In the genomic region with DNA sequence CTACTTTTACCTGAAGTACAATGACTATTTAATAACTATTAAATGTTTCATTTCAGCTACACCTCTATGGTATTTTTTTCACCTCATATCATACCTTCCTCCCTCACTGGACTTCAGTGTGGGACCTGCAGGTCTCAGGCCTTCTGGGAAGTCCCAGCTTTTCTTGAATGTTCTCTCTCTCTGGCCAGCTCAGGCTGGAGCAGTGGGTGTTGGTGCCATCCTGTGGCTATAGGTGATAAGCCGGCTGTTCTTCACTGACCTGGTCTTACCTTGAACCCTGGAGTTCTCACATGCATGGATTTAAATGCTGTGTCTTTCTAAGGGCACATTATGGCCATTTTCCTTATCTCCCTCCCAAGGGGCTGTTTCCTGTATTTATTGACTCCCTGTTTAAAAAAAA, we compare ENCODE assay signal across 6 cellular contexts. TPM values are rescaled to one million over a fixed set of nuclear protein-coding genes. Genes with fewer than 3 reads are reported as not detected.
DNase-seq lines count a peak whose midpoint lies in the region; ATAC-seq, FAIRE-seq and TF ChIP-seq lines count a peak whose summit lies in the region.
"Not testable (repeated sequence)": the region's sequence is repeated elsewhere in the genome, so short reads cannot be mapped to it uniquely, and the experiment has no call there.

No MANE protein-coding gene starts in this region.

- not testable (repeated sequence) for TF ChIP-seq EP300 in HepG2 (IDR thresholded peaks at IDR 0.05; ENCODE audit: low read depth in 2 of 2, low read length in 2 of 2); HepG2 (CRISPR knock-in tag; IDR thresholded peaks at IDR 0.05; ENCODE audit: borderline replicate concordance)

- H3K4me2 ChIP-seq in DND-41 (ENCODE audit: insufficient read depth, low read length); HCT116 (ENCODE audit: low read length); HepG2 (ENCODE audit: low read depth, low read length): not testable (repeated sequence)

- FAIRE-seq in HepG2 (lab: Jason Lieb, UNC): not testable (repeated sequence)

- in situ Hi-C loops in HepG2 (cut with HindIII; ENCODE audit: extremely low pct_ligation_motif_present, low pct_unique_long_range_greater_than_20kb): not testable (repeated sequence)

- TF ChIP-seq RAD21 in HCT116 (IDR thresholded peaks at IDR 0.05; ENCODE audit: low read depth): 0 out of 2 replicates have a peak, but pooled peaks have one; percentile 12
- TF ChIP-seq RAD21 in HepG2 (CRISPR knock-in tag; IDR thresholded peaks at IDR 0.05): not testable (repeated sequence)

- not testable (repeated sequence) for H3K79me2 ChIP-seq in DND-41 (ENCODE audit: insufficient read depth, low read length); HCT116 (ENCODE audit: insufficient read depth, low read length); HepG2 (ENCODE audit: insufficient read depth, low read length)

- peaks cover 13% of the 10 kb centered on the region for H3K36me3 Mint-ChIP-seq in WTC11
- not testable (repeated sequence) for H3K36me3 Mint-ChIP-seq in endodermal cell (ENCODE audit: low read depth)

- H3K27ac Mint-ChIP-seq in WTC11, endodermal cell: not testable (repeated sequence)

- intact Hi-C loops in HCT116 (cut with micrococcal nuclease); left ventricle myocardium superior (cut with micrococcal nuclease); HepG2 (cut with micrococcal nuclease; ENCODE audit: unreplicated experiment): not testable (repeated sequence)

- CTCF ChIA-PET in HCT116 (lab: Charles Lee); WTC11 (lab: Charles Lee); HepG2 (lab: Yijun Ruan, JAX; ENCODE audit: low intra/inter-chr PET ratio, low total read pairs): not testable (repeated sequence)

- H4K20me1 ChIP-seq in DND-41 (ENCODE audit: insufficient read depth, low read length); HCT116 (ENCODE audit: insufficient read depth); HepG2 (ENCODE audit: insufficient read depth, low read length): not testable (repeated sequence)

- not testable (repeated sequence) for H3K27me3 Mint-ChIP-seq in WTC11 (ENCODE audit: low read depth); endodermal cell (ENCODE audit: insufficient read depth)

- not testable (repeated sequence) for H3K4me1 Mint-ChIP-seq in WTC11, endodermal cell

- not testable (repeated sequence) for H3K27me3 ChIP-seq in DND-41 (ENCODE audit: insufficient read depth, low read length, poor library complexity); HCT116 (ENCODE audit: insufficient read depth, low read length); endodermal cell (ENCODE audit: control insufficient read depth, insufficient read depth, low read length, poor library complexity, severe bottlenecking); HepG2 (ENCODE audit: control insufficient read depth in 1 of 2, insufficient read depth in 2 of 2, low read length in 2 of 2)

- POLR2A ChIA-PET in HCT116 (lab: Charles Lee); WTC11 (lab: Charles Lee); HepG2 (lab: Yijun Ruan, JAX): not testable (repeated sequence)

- not testable (repeated sequence) for TF ChIP-seq POLR2A in HCT116 (IDR thresholded peaks at IDR 0.05; ENCODE audit: borderline replicate concordance, extremely low read depth, insufficient read depth, insufficient read length); HepG2 (IDR thresholded peaks at IDR 0.05; ENCODE audit: insufficient read depth in 1 of 2, low read depth in 2 of 2, low read length in 2 of 2)

- not testable (repeated sequence) for H3K9me2 ChIP-seq in HCT116 (ENCODE audit: insufficient read depth)

- DNase-seq in DND-41; HCT116 (ENCODE audit: low read depth, low spot score); WTC11 (ENCODE audit: low spot score); endodermal cell; left ventricle myocardium superior; HepG2 (ENCODE audit: low spot score): not testable (repeated sequence)

- H3K4me3 ChIP-seq in DND-41 (ENCODE audit: low read depth in 1 of 2, low read length in 2 of 2); HCT116 (replicated peaks in 1 of 2; ENCODE audit: low read depth in 1 of 2, low read length in 2 of 2); endodermal cell (ENCODE audit: low read length); HepG2 (replicated peaks in 1 of 3; ENCODE audit: insufficient read depth in 1 of 3, low read depth in 2 of 3, low read length in 3 of 3): not testable (repeated sequence)

- not testable (repeated sequence) for H3K4me1 ChIP-seq in DND-41 (ENCODE audit: insufficient read depth, low read length); HCT116 (ENCODE audit: control insufficient read depth in 1 of 2, insufficient read depth in 2 of 2, low read length in 2 of 2); endodermal cell (ENCODE audit: control insufficient read depth, insufficient read depth, low read length); HepG2 (ENCODE audit: insufficient read depth, low read length)

- RAD21 ChIA-PET in HCT116 (lab: Charles Lee; ENCODE audit: low non-redundant PET in 1 of 2, low total read pairs in 2 of 2, uncharacterized antibody in 2 of 2, unreplicated experiment in 2 of 2): not testable (repeated sequence)

- not testable (repeated sequence) for BruUV-seq in HCT116 (replicated peaks; lab: Mats Ljungman, UMichigan); HepG2 (replicated peaks; lab: Mats Ljungman, UMichigan)

- H3K4me3 Mint-ChIP-seq in WTC11, endodermal cell: not testable (repeated sequence)

- WGBS in endodermal cell (ENCODE audit: insufficient coverage in 1 of 2, insufficient read length in 1 of 2), 2 experiments: no CpG with 5 or more reads among the region's 1 CpG
- 75% methylated on average over 1 of the region's 1 CpG for WGBS in HepG2 (ENCODE audit: low lambda C conversion rate)

- not testable (repeated sequence) for H3K27ac ChIP-seq in DND-41 (ENCODE audit: low read length); HCT116 (ENCODE audit: low read depth, low read length); endodermal cell (ENCODE audit: low read depth, low read length); HepG2 (ENCODE audit: extremely low read length, insufficient read depth, low read length)

- not testable (repeated sequence) for H3K9ac ChIP-seq in DND-41 (ENCODE audit: low read depth, low read length); HCT116 (ENCODE audit: low read length); endodermal cell (ENCODE audit: extremely low read depth, low read length, poor library complexity, severe bottlenecking); HepG2 (ENCODE audit: insufficient read depth, low read depth, low read length)

- peaks cover 30% of the 10 kb centered on the region for H3K9me3 Mint-ChIP-seq in WTC11
- peaks cover 36% of the 10 kb centered on the region for H3K9me3 Mint-ChIP-seq in endodermal cell

- H2AFZ ChIP-seq in DND-41 (ENCODE audit: low read depth, low read length); HCT116 (ENCODE audit: low read depth, low read length, poor library complexity, severe bottlenecking); HepG2 (ENCODE audit: low read length): not testable (repeated sequence)

- H3K36me3 ChIP-seq in DND-41 (ENCODE audit: insufficient read depth, low read length); HCT116 (ENCODE audit: control insufficient read depth in 1 of 2, insufficient read depth in 2 of 2, low read length in 2 of 2); endodermal cell (ENCODE audit: control insufficient read depth, insufficient read depth, low read length); HepG2 (replicated peaks in 1 of 2; ENCODE audit: control insufficient read depth in 1 of 2, insufficient read depth in 2 of 2, low read length in 2 of 2): not testable (repeated sequence)

- ATAC-seq in DND-41 (ENCODE audit: insufficient read depth, low read depth); HCT116: not testable (repeated sequence)
- ATAC-seq in WTC11: peak; percentile 77
- peak; percentile 35 for ATAC-seq in left ventricle myocardium superior
- ATAC-seq in HepG2: peak; percentile 57

- TF ChIP-seq CTCF in DND-41 (IDR thresholded peaks at IDR 0.05; ENCODE audit: borderline replicate concordance, extremely low read depth, low read length, poor library complexity, severe bottlenecking) (peak; percentile 13), endodermal cell (conservative IDR thresholded peaks at IDR 0.05) (peak; percentile 45)
- TF ChIP-seq CTCF in HCT116 (IDR thresholded peaks at IDR 0.05 in 2 of 3, conservative IDR thresholded peaks at IDR 0.05 in 1 of 3; ENCODE audit: borderline replicate concordance in 1 of 3, insufficient read depth in 1 of 3, low read depth in 2 of 3, low read length in 2 of 3); WTC11 (IDR thresholded peaks at IDR 0.05); HepG2 (CRISPR knock-in tag; IDR thresholded peaks at IDR 0.05): not testable (repeated sequence)

- not testable (repeated sequence) for H3K9me3 ChIP-seq in DND-41 (ENCODE audit: insufficient read depth, low read length, severe bottlenecking); HCT116 (ENCODE audit: control insufficient read depth in 1 of 2, insufficient read depth in 1 of 2, low read depth in 1 of 2, low read length in 2 of 2)
- H3K9me3 ChIP-seq in endodermal cell (ENCODE audit: control insufficient read depth, low read length) (peaks cover 13% of the 10 kb centered on the region), HepG2 (ENCODE audit: low read length) (peaks cover 30% of the 10 kb centered on the region)

RNA-seq across cellular contexts. Expression of a gene that starts 45.0 kb away (rescaled TPM):
- total RNA-seq in HCT116 (2021; ENCODE audit: unreplicated experiment) (6.6 TPM), WTC11 (2021) (5.4 to 6.7 TPM (median 5.8 TPM) in 3 replicates), endodermal cell (1 to 10 TPM; 5.7 to 7.3 TPM), left ventricle myocardium superior (9.3 TPM), HepG2 (2016; rRNA removed; fragmentation: Illumina TruSeq; extraction: Trizol) (3.7 and 4.1 TPM in 2 replicates)
- polyA plus RNA-seq in HCT116 (2012): 2.7 and 3.5 TPM in 2 replicates
- 5.7 TPM for polyA plus RNA-seq in endodermal cell (2013, experiment 1 of 2)
- 5.2 TPM for polyA plus RNA-seq in endodermal cell (2013, experiment 2 of 2)
- total RNA-seq in HepG2 (2016; cell fraction: cytosol; rRNA removed; fragmentation: Illumina TruSeq; extraction: Trizol; ENCODE audit: low read depth): 1.1 and 1.6 TPM in 2 replicates
- total RNA-seq in HepG2 (2016; cell fraction: insoluble cytoplasmic fraction; rRNA removed; fragmentation: Illumina TruSeq; extraction: Trizol): 3.8 and 3.9 TPM in 2 replicates
- total RNA-seq in HepG2 (2016; cell fraction: membrane; rRNA removed; fragmentation: Illumina TruSeq; extraction: Trizol): 2.8 and 3.9 TPM in 2 replicates
- total RNA-seq in HepG2 (2016; cell fraction: nucleus; rRNA removed; fragmentation: Illumina TruSeq; extraction: Trizol): 5.3 and 5.4 TPM in 2 replicates
- polyA plus RNA-seq in HepG2 (2011; rRNA removed): 2.6 and 3.4 TPM in 2 replicates
- polyA plus RNA-seq in HepG2 (2011; cell fraction: cytosol; rRNA removed): 1.0 and 1.6 TPM in 2 replicates
- 2.9 and 4.6 TPM in 2 replicates for polyA plus RNA-seq in HepG2 (2011; cell fraction: nucleus; rRNA removed)
- polyA plus RNA-seq in HepG2 (2012): 2.3 and 4.1 TPM in 2 replicates
- 0.87 and 1.0 TPM in 2 replicates for polyA plus RNA-seq in HepG2 (2016; cell fraction: cytosol; fragmentation: Illumina TruSeq; extraction: Trizol; ENCODE audit: low read depth)
- 2.2 and 3.4 TPM in 2 replicates for polyA plus RNA-seq in HepG2 (2016; cell fraction: insoluble cytoplasmic fraction; fragmentation: Illumina TruSeq; extraction: Trizol; ENCODE audit: low read depth)
- polyA plus RNA-seq in HepG2 (2016; cell fraction: membrane; fragmentation: Illumina TruSeq; extraction: Trizol; ENCODE audit: low read depth): 1.4 and 2.0 TPM in 2 replicates
- 5.4 and 5.6 TPM in 2 replicates for polyA plus RNA-seq in HepG2 (2016; cell fraction: nucleus; fragmentation: Illumina TruSeq; extraction: Trizol; ENCODE audit: insufficient read depth, low read depth)
- polyA minus RNA-seq in HepG2 (2011; rRNA and poly(A)+ RNA removed; ENCODE audit: low replicate concordance): 3.6 and 6.3 TPM in 2 replicates
- 2.0 and 2.6 TPM in 2 replicates for polyA minus RNA-seq in HepG2 (2011; cell fraction: cytosol; rRNA and poly(A)+ RNA removed)
- polyA minus RNA-seq in HepG2 (2011; cell fraction: nucleus; rRNA and poly(A)+ RNA removed): 10.2 and 13.6 TPM in 2 replicates

RNA-seq across cellular contexts. Expression of a gene that starts 52.7 kb away (rescaled TPM):
- total RNA-seq in HCT116 (2021; ENCODE audit: unreplicated experiment): 5.2 TPM
- 1.8 and 3.6 TPM in 2 replicates for polyA plus RNA-seq in HCT116 (2012)
- 11.2 to 14.6 TPM (median 13.4 TPM) in 3 replicates for total RNA-seq in WTC11 (2021)
- 1 to 10 TPM; 5.2 to 9.1 TPM for total RNA-seq in endodermal cell
- polyA plus RNA-seq in endodermal cell (2013, experiment 1 of 2): 4.1 TPM
- 3.7 TPM for polyA plus RNA-seq in endodermal cell (2013, experiment 2 of 2)
- 10.8 TPM for total RNA-seq in left ventricle myocardium superior
- 4.4 and 7.5 TPM in 2 replicates for total RNA-seq in HepG2 (2016; rRNA removed; fragmentation: Illumina TruSeq; extraction: Trizol)
- 6.7 and 10.0 TPM in 2 replicates for total RNA-seq in HepG2 (2016; cell fraction: cytosol; rRNA removed; fragmentation: Illumina TruSeq; extraction: Trizol; ENCODE audit: low read depth)
- 3.9 and 7.5 TPM in 2 replicates for total RNA-seq in HepG2 (2016; cell fraction: insoluble cytoplasmic fraction; rRNA removed; fragmentation: Illumina TruSeq; extraction: Trizol)
- total RNA-seq in HepG2 (2016; cell fraction: membrane; rRNA removed; fragmentation: Illumina TruSeq; extraction: Trizol): 3.0 and 3.9 TPM in 2 replicates
- 6.0 and 6.2 TPM in 2 replicates for total RNA-seq in HepG2 (2016; cell fraction: nucleus; rRNA removed; fragmentation: Illumina TruSeq; extraction: Trizol)
- polyA plus RNA-seq in HepG2 (2011; rRNA removed): 6.0 and 6.7 TPM in 2 replicates
- polyA plus RNA-seq in HepG2 (2011; cell fraction: cytosol; rRNA removed): 3.3 and 3.9 TPM in 2 replicates
- polyA plus RNA-seq in HepG2 (2011; cell fraction: nucleus; rRNA removed): 5.5 and 5.8 TPM in 2 replicates
- 2.1 and 2.6 TPM in 2 replicates for polyA plus RNA-seq in HepG2 (2012)
- 0.87 and 1.4 TPM in 2 replicates for polyA plus RNA-seq in HepG2 (2016; cell fraction: cytosol; fragmentation: Illumina TruSeq; extraction: Trizol; ENCODE audit: low read depth)
- polyA plus RNA-seq in HepG2 (2016; cell fraction: insoluble cytoplasmic fraction; fragmentation: Illumina TruSeq; extraction: Trizol; ENCODE audit: low read depth): 3.9 and 4.0 TPM in 2 replicates
- 0.86 and 1.7 TPM in 2 replicates for polyA plus RNA-seq in HepG2 (2016; cell fraction: membrane; fragmentation: Illumina TruSeq; extraction: Trizol; ENCODE audit: low read depth)
- polyA plus RNA-seq in HepG2 (2016; cell fraction: nucleus; fragmentation: Illumina TruSeq; extraction: Trizol; ENCODE audit: insufficient read depth, low read depth): 6.4 and 7.6 TPM in 2 replicates
- 10.7 and 13.4 TPM in 2 replicates for polyA minus RNA-seq in HepG2 (2011; rRNA and poly(A)+ RNA removed; ENCODE audit: low replicate concordance)
- polyA minus RNA-seq in HepG2 (2011; cell fraction: cytosol; rRNA and poly(A)+ RNA removed): 4.0 and 4.4 TPM in 2 replicates
- polyA minus RNA-seq in HepG2 (2011; cell fraction: nucleus; rRNA and poly(A)+ RNA removed): 10.3 and 11.9 TPM in 2 replicates
